Comparison of ENCODE assay signal across 31 cellular contexts in genomic region chrX:4831574-4831973, GRCh38.
"Had no signal": no experiment of that assay in that cellular context is flagged by ENCODE, and none has a peak within 500 bp of the region (broad histone marks: within the 10 kb centered on the region; RNA-seq: fewer than 3 reads in every experiment).

No MANE protein-coding gene starts in this region.

- H3K27ac ChIP-seq: brain microvascular endothelial cell, cardiac muscle cell, SJCRH30, SK-N-MC had no signal

- ATAC-seq: activated CD4-positive, alpha-beta T cell treated with anti-CD3 and anti-CD28 coated beads for 36 hours; activated CD4-positive, CD25-positive, alpha-beta regulatory T cell treated with anti-CD3 and anti-CD28 coated beads, Interleukin-2, amount 50 U/mL, for 24 hours; activated CD8-positive, alpha-beta memory T cell treated with anti-CD3 and anti-CD28 coated beads, Interleukin-2, amount 10 ng/mL, durations not matched to agents 7 days and 5 days; activated naive CD8-positive, alpha-beta T cell treated with anti-CD3 and anti-CD28 coated beads, Interleukin-2, amount 50 U/mL, for 24 hours; K562; WTC11 had no signal

- H3K36me3 Mint-ChIP-seq: activated CD8-positive, alpha-beta memory T cell treated with anti-CD3 and anti-CD28 coated beads, Interleukin-2, amount 10 ng/mL, durations not matched to agents 7 days and 5 days; activated naive CD4-positive, alpha-beta T cell treated with anti-CD3 and anti-CD28 coated beads, Interleukin-2, amount 10 ng/mL, durations not matched to agents 7 days and 5 days; activated naive CD8-positive, alpha-beta T cell had no signal

- H3K4me3 ChIP-seq: cardiac muscle cell, K562, SJCRH30, SK-N-MC had no signal

- H3K4me1 Mint-ChIP-seq: activated CD4-positive, alpha-beta T cell treated with anti-CD3 and anti-CD28 coated beads for 36 hours; activated CD4-positive, alpha-beta T cell treated with anti-CD3 and anti-CD28 coated beads, Interleukin-2, amount 10 ng/mL, durations not matched to agents 7 days and 5 days; activated CD8-positive, alpha-beta memory T cell treated with anti-CD3 and anti-CD28 coated beads, Interleukin-2, amount 10 ng/mL, durations not matched to agents 7 days and 5 days; activated naive CD4-positive, alpha-beta T cell treated with anti-CD3 and anti-CD28 coated beads, Interleukin-2, amount 10 ng/mL, durations not matched to agents 7 days and 5 days; activated naive CD8-positive, alpha-beta T cell treated with anti-CD3 and anti-CD28 coated beads, Interleukin-2, amount 50 U/mL, for 24 hours; central memory CD8-positive, alpha-beta T cell had no signal

- H3K27ac Mint-ChIP-seq: activated CD4-positive, alpha-beta T cell treated with anti-CD3 and anti-CD28 coated beads for 36 hours; activated CD4-positive, alpha-beta T cell treated with anti-CD3 and anti-CD28 coated beads, Interleukin-2, amount 10 ng/mL, durations not matched to agents 7 days and 5 days; activated CD8-positive, alpha-beta memory T cell treated with anti-CD3 and anti-CD28 coated beads, Interleukin-2, amount 10 ng/mL, durations not matched to agents 7 days and 5 days; activated naive CD4-positive, alpha-beta T cell treated with anti-CD3 and anti-CD28 coated beads, Interleukin-2, amount 10 ng/mL, durations not matched to agents 7 days and 5 days; activated naive CD8-positive, alpha-beta T cell; activated naive CD8-positive, alpha-beta T cell treated with anti-CD3 and anti-CD28 coated beads, Interleukin-2, amount 50 U/mL, for 24 hours; T-helper 1 cell treated with Interleukin-12 subunit alpha and Interleukin-12 subunit beta and Interleukin-4 antibody, amounts not matched to agents 30 μg/mL and 1 μg/mL, for 36 hours; T-helper 2 cell treated with Interferon-gamma antibody and Interleukin-4, amounts not matched to agents 5 μg/mL and 100 μg/mL, for 36 hours; WTC11 had no signal

- H3K27me3 Mint-ChIP-seq: activated CD4-positive, alpha-beta T cell treated with anti-CD3 and anti-CD28 coated beads for 36 hours; activated CD4-positive, alpha-beta T cell treated with anti-CD3 and anti-CD28 coated beads, Interleukin-2, amount 10 ng/mL, durations not matched to agents 7 days and 5 days; activated CD8-positive, alpha-beta memory T cell treated with anti-CD3 and anti-CD28 coated beads, Interleukin-2, amount 10 ng/mL, durations not matched to agents 7 days and 5 days; activated naive CD4-positive, alpha-beta T cell treated with anti-CD3 and anti-CD28 coated beads, Interleukin-2, amount 10 ng/mL, durations not matched to agents 7 days and 5 days; activated naive CD8-positive, alpha-beta T cell; activated naive CD8-positive, alpha-beta T cell treated with anti-CD3 and anti-CD28 coated beads, Interleukin-2, amount 50 U/mL, for 24 hours; central memory CD8-positive, alpha-beta T cell had no signal

- H3K27me3 ChIP-seq: brain microvascular endothelial cell, cardiac muscle cell, SJCRH30 had no signal

- H3K36me3 ChIP-seq: brain microvascular endothelial cell, cardiac muscle cell, SJCRH30 had no signal

- H3K9me3 Mint-ChIP-seq: activated CD4-positive, alpha-beta T cell treated with anti-CD3 and anti-CD28 coated beads, Interleukin-2, amount 10 ng/mL, durations not matched to agents 7 days and 5 days; activated naive CD8-positive, alpha-beta T cell treated with anti-CD3 and anti-CD28 coated beads, Interleukin-2, amount 50 U/mL, for 24 hours; WTC11 had no signal

- H3K9me3 ChIP-seq: SJCRH30 had no signal

- H3K4me3 Mint-ChIP-seq: activated CD4-positive, alpha-beta T cell treated with anti-CD3 and anti-CD28 coated beads for 36 hours; activated CD4-positive, alpha-beta T cell treated with anti-CD3 and anti-CD28 coated beads, Interleukin-2, amount 10 ng/mL, durations not matched to agents 7 days and 5 days; activated CD8-positive, alpha-beta memory T cell treated with anti-CD3 and anti-CD28 coated beads, Interleukin-2, amount 10 ng/mL, durations not matched to agents 7 days and 5 days; activated naive CD4-positive, alpha-beta T cell treated with anti-CD3 and anti-CD28 coated beads, Interleukin-2, amount 10 ng/mL, durations not matched to agents 7 days and 5 days; activated naive CD8-positive, alpha-beta T cell; activated naive CD8-positive, alpha-beta T cell treated with anti-CD3 and anti-CD28 coated beads, Interleukin-2, amount 50 U/mL, for 24 hours; central memory CD8-positive, alpha-beta T cell; T-helper 1 cell treated with Interleukin-12 subunit alpha and Interleukin-12 subunit beta and Interleukin-4 antibody, amounts not matched to agents 30 μg/mL and 1 μg/mL, for 36 hours; T-helper 2 cell treated with Interferon-gamma antibody and Interleukin-4, amounts not matched to agents 5 μg/mL and 100 μg/mL, for 36 hours; WTC11 had no signal

- H3K4me1 ChIP-seq: SJCRH30 had no signal

- DNase-seq: activated CD4-positive, alpha-beta T cell treated with anti-CD3 and anti-CD28 coated beads for 36 hours; activated CD4-positive, alpha-beta T cell treated with anti-CD3 and anti-CD28 coated beads, Interleukin-2, amount 10 ng/mL, durations not matched to agents 7 days and 5 days; activated CD4-positive, alpha-beta T cell treated with anti-CD3 and anti-CD28 coated beads, Interleukin-2, amount 50 U/mL, for 48 hours; activated CD8-positive, alpha-beta memory T cell treated with anti-CD3 and anti-CD28 coated beads for 24 hours; activated CD8-positive, alpha-beta memory T cell treated with anti-CD3 and anti-CD28 coated beads, Interleukin-2, amount 10 ng/mL, durations not matched to agents 7 days and 5 days; activated CD8-positive, alpha-beta memory T cell treated with anti-CD3 and anti-CD28 coated beads, Interleukin-2, amount 50 U/mL, for 48 hours; activated effector memory CD4-positive, alpha-beta T cell treated with Interleukin-2 at 50 U/mL for 16 hours; activated naive CD4-positive, alpha-beta T cell treated with anti-CD3 and anti-CD28 coated beads, Interleukin-2, amount 10 ng/mL, durations not matched to agents 7 days and 5 days; activated naive CD8-positive, alpha-beta T cell treated with anti-CD3 and anti-CD28 coated beads, Interleukin-2, amount 50 U/mL, for 24 hours; activated T-cell treated with anti-CD3 and anti-CD28 coated beads, Interleukin-2, amount 50 U/mL, for 48 hours; anterior cingulate cortex; brain microvascular endothelial cell; NCI-H1105; NCI-H1417 treated with DMSO at 0.1 percent for 48 hours; NCI-H187 treated with DMSO at 0.1 percent for 48 hours; NCI-H2081; NCI-H2171 treated with DMSO at 0.1 percent for 48 hours; NCI-H226; NCI-H524 treated with DMSO at 0.1 percent for 48 hours; SHP77; SJCRH30 had no signal

- FAIRE-seq: K562, TTC549 had no signal
